Comparison of ENCODE assay signal across 17 cellular contexts in genomic region chr1:156390409-156391144, GRCh38. TPM values are rescaled to one million over a fixed set of nuclear protein-coding genes. Genes with fewer than 3 reads are reported as not detected.
DNase-seq lines count a peak whose midpoint lies in the region; ATAC-seq lines count a peak whose summit lies in the region.
"Had no signal": no experiment of that assay in that cellular context is flagged by ENCODE, and none has a peak within 500 bp of the region (broad histone marks: within the 10 kb centered on the region; RNA-seq: fewer than 3 reads in every experiment).

No MANE protein-coding gene starts in this region.

- H3K9me3 ChIP-seq in aorta (ENCODE audit: control insufficient read depth, low read length): no peaks in the 10 kb centered on the region
- H3K9me3 ChIP-seq: BE2C, Peyer's patch had no signal

- in situ Hi-C loops in G401 (cut with HindIII; ENCODE audit: low sequenced_read_pairs): no loop called here

- intact Hi-C loops in aorta (cut with DNase I): no loop called here

- no peak for ATAC-seq in GM21360 (IDR thresholded peaks at IDR 0.05; ENCODE audit: unreplicated experiment)
- no peak for ATAC-seq in aorta (ENCODE audit: low FRiP score)
- ATAC-seq: CD8-positive, alpha-beta T cell had no signal

- 63 to 65% methylated on average over 13 to 14 of the region's 14 CpGs for WGBS in aorta, 2 donors

- peak; percentile 44 for DNase-seq in G401 (ENCODE audit: low spot score)
- DNase-seq in anterior cingulate cortex (lab: John Stamatoyannopoulos, UW): peak in 49 of 58 donors; percentile 25 to 93 (median 64)
- peak; percentile 46 to 60 for DNase-seq in hippocampal formation (lab: John Stamatoyannopoulos, UW)
- DNase-seq in pons (ENCODE audit: low spot score): peak; percentile 80
- DNase-seq in NCI-H1092 treated with DMSO at 0.1 percent for 48 hours (lab: John Stamatoyannopoulos, UW): no peak
- DNase-seq in aorta: no peak
- DNase-seq: BE2C; CD8-positive, alpha-beta T cell; NCI-H1105; NCI-H1930; NCI-H2171 treated with DMSO at 0.1 percent for 48 hours; Peyer's patch; SHP77 treated with DMSO at 0.1 percent for 48 hours had no signal

- no peak overlapping the region for H3K27ac ChIP-seq in aorta (ENCODE audit: low read depth in 1 of 2, low read length in 2 of 2)
- H3K27ac ChIP-seq: KMS-11, Peyer's patch had no signal

- H3K27me3 ChIP-seq in aorta (ENCODE audit: control insufficient read depth in 1 of 2, insufficient read depth in 2 of 2, low read length in 1 of 2): peaks cover 0 to 2% of the 10 kb centered on the region in 2 donors
- H3K27me3 ChIP-seq: BE2C had no signal

- no peaks in the 10 kb centered on the region for H3K4me1 ChIP-seq in aorta (ENCODE audit: control insufficient read depth in 1 of 2, insufficient read depth in 2 of 2, low read length in 2 of 2)
- H3K4me1 ChIP-seq: Peyer's patch had no signal

- H3K36me3 ChIP-seq in aorta (ENCODE audit: control insufficient read depth in 1 of 2, insufficient read depth in 2 of 2, low read length in 1 of 2): no peaks in the 10 kb centered on the region
- H3K36me3 ChIP-seq: BE2C, Peyer's patch had no signal

- H3K4me3 ChIP-seq in aorta (ENCODE audit: low read length in 2 of 2): no peak overlapping the region
- H3K4me3 ChIP-seq: Peyer's patch had no signal

RNA-seq across cellular contexts. Expression of gene RHBG, which starts 21.6 kb away (rescaled TPM):
- 0.06 and 3.5 TPM in 2 replicates for total RNA-seq in G401 (2014; rRNA removed; shearing (Covaris generic))
- total RNA-seq in aorta: not detected
- not detected for polyA plus RNA-seq in aorta
- total RNA-seq: CD8-positive, alpha-beta T cell; MCF 10A; NCI-H460 had no signal

RNA-seq across cellular contexts. Expression of gene TSACC, which starts 52.3 kb away (rescaled TPM):
- total RNA-seq in G401 (2014; rRNA removed; shearing (Covaris generic)): not detected in 2 replicates
- total RNA-seq in aorta: not detected
- not detected for polyA plus RNA-seq in aorta
- total RNA-seq: Peyer's patch had no signal

RNA-seq across cellular contexts. Expression of gene CCT3, which starts 52.5 kb away (rescaled TPM):
- 936 and 1,057 TPM in 2 replicates for total RNA-seq in G401 (2014; rRNA removed; shearing (Covaris generic))
- 100 to 1,000 TPM; 102 to 112 TPM for total RNA-seq in aorta
- 10 to 100 TPM; 76.0 to 87.0 TPM for polyA plus RNA-seq in aorta

Comparison
In these comparisons a context has a peak if more than half of its experiments do, and no peak if none do; other contexts are left out.
1. DNase-seq: peak in G401 (single experiment), anterior cingulate cortex (49 of 58), hippocampal formation (2 of 2) and pons (single experiment); none in NCI-H1092 treated with DMSO at 0.1 percent for 48 hours (single experiment) and aorta (0 of 2).